Comparison of ENCODE assay signal across 17 cellular contexts in the genomic region with DNA sequence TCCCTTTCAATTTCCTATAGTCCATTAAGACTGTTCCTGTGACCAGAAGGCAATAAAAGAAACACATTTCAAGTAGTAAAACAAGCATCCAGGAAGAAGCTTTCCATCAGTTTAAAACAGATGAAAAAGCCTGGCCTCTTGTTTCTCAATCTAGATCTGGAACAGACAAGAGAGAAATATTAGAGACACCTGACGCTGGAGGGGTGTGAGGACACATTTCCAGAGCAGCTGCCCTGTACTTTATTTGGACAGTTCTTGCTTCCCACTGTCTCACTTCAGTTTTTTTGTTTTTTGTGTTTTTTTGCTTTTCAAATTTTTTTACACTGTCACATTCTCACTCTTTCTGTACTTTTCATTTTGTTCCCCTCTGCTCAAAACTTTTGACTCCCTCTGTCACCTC. TPM values are rescaled to one million over a fixed set of nuclear protein-coding genes. Genes with fewer than 3 reads are reported as not detected.
DNase-seq lines count a peak whose midpoint lies in the region; ATAC-seq and TF ChIP-seq lines count a peak whose summit lies in the region.
"Had no signal": no experiment of that assay in that cellular context is flagged by ENCODE, and none has a peak within 500 bp of the region (broad histone marks: within the 10 kb centered on the region; RNA-seq: fewer than 3 reads in every experiment).

No MANE protein-coding gene starts in this region.

- H3K4me1 Mint-ChIP-seq in activated T-cell treated with anti-CD3 and anti-CD28 coated beads, Interleukin-2, amount 50 U/mL, for 24 hours (ENCODE audit: low read depth) = peaks cover 6% of the 10 kb centered on the region

- H3K4me3 ChIP-seq in OCI-LY3 (ENCODE audit: low read length) = no peak overlapping the region
- no peak overlapping the region for H3K4me3 ChIP-seq in right cardiac atrium (ENCODE audit: low read length)
- H3K4me3 ChIP-seq in gastroesophageal sphincter = no peak overlapping the region
- H3K4me3 ChIP-seq: BLaER1, HAP-1 had no signal

- no peak for TF ChIP-seq POLR2A in gastroesophageal sphincter (IDR thresholded peaks at IDR 0.05)

- H3K27me3 ChIP-seq in OCI-LY3 (ENCODE audit: low read depth, low read length) = no peaks in the 10 kb centered on the region
- no peaks in the 10 kb centered on the region for H3K27me3 ChIP-seq in right cardiac atrium (ENCODE audit: control insufficient read depth, insufficient read depth)
- H3K27me3 ChIP-seq in gastroesophageal sphincter = no peaks in the 10 kb centered on the region
- H3K27me3 ChIP-seq: BLaER1 had no signal

- no peak overlapping the region for H3K27ac ChIP-seq in OCI-LY3 (ENCODE audit: low read length)
- no peak overlapping the region for H3K27ac ChIP-seq in right cardiac atrium (ENCODE audit: low read length)
- H3K27ac ChIP-seq in gastroesophageal sphincter = no peak overlapping the region
- H3K27ac ChIP-seq: BLaER1, HL-60 had no signal

- WGBS in right cardiac atrium = 83% methylated on average over 1 of the region's 1 CpG
- WGBS in gastroesophageal sphincter (ENCODE audit: low coverage in 1 of 2), 2 donors = 67% methylated on average over 1 of the region's 1 CpG

- H3K4me3 Mint-ChIP-seq in activated T-cell treated with anti-CD3 and anti-CD28 coated beads, Interleukin-2, amount 50 U/mL, for 24 hours = no peak overlapping the region
- H3K4me3 Mint-ChIP-seq: CD14-positive monocyte; CD4-positive, alpha-beta memory T cell had no signal

- H3K36me3 ChIP-seq in OCI-LY3 (replicated peaks; ENCODE audit: low read depth, low read length) (no peaks in the 10 kb centered on the region), gastroesophageal sphincter (no peaks in the 10 kb centered on the region)
- H3K36me3 ChIP-seq: BLaER1, HAP-1 had no signal

- no peak overlapping the region for H3K9ac ChIP-seq in OCI-LY3 (ENCODE audit: low read length)
- H3K9ac ChIP-seq: BLaER1 had no signal

- H3K27ac Mint-ChIP-seq in activated T-cell treated with anti-CD3 and anti-CD28 coated beads, Interleukin-2, amount 50 U/mL, for 24 hours = no peak overlapping the region
- H3K27ac Mint-ChIP-seq: CD14-positive monocyte; CD4-positive, alpha-beta memory T cell had no signal

- H2AFZ ChIP-seq in OCI-LY3 (ENCODE audit: low read depth, low read length) = no peak overlapping the region

- intact Hi-C loops in sciatic nerve (cut with DNase I) = no loop called here
- intact Hi-C loops in right cardiac atrium (cut with DNase I) = no loop called here

- peaks cover 13% of the 10 kb centered on the region for H3K9me3 Mint-ChIP-seq in activated T-cell treated with anti-CD3 and anti-CD28 coated beads, Interleukin-2, amount 50 U/mL, for 24 hours

- no peaks in the 10 kb centered on the region for H3K79me2 ChIP-seq in OCI-LY3 (ENCODE audit: low read length)

- no peak for TF ChIP-seq EP300 in gastroesophageal sphincter (IDR thresholded peaks at IDR 0.05)

- H3K27me3 Mint-ChIP-seq in activated T-cell treated with anti-CD3 and anti-CD28 coated beads, Interleukin-2, amount 50 U/mL, for 24 hours = peaks cover 59% of the 10 kb centered on the region

- no peaks in the 10 kb centered on the region for H4K20me1 ChIP-seq in OCI-LY3 (ENCODE audit: insufficient read depth, low read length)
- H4K20me1 ChIP-seq: BLaER1 had no signal

- peak overlapping the region; percentile 32; the same call in 1 of the 2 replicates for H3K4me2 ChIP-seq in OCI-LY3 (ENCODE audit: low read length)
- H3K4me2 ChIP-seq: BLaER1 had no signal

- no peaks in the 10 kb centered on the region for H3K36me3 Mint-ChIP-seq in activated T-cell treated with anti-CD3 and anti-CD28 coated beads, Interleukin-2, amount 50 U/mL, for 24 hours (ENCODE audit: low read depth)
- H3K36me3 Mint-ChIP-seq: CD14-positive monocyte had no signal

- H3K9me3 ChIP-seq in OCI-LY3 (ENCODE audit: insufficient read depth, low read length) (no peaks in the 10 kb centered on the region), right cardiac atrium (ENCODE audit: control insufficient read depth, low read length) (no peaks in the 10 kb centered on the region), gastroesophageal sphincter (peaks cover 0 to 17% (median 0%) of the 10 kb centered on the region in 3 donors)
- H3K9me3 ChIP-seq: HAP-1 had no signal

- peak; percentile 13 for DNase-seq in myocyte (ENCODE audit: low read depth)
- no peak for DNase-seq in sciatic nerve (ENCODE audit: low spot score)
- no peak for DNase-seq in activated T-cell treated with anti-CD3 and anti-CD28 coated beads, Interleukin-2, amount 50 U/mL, for 24 hours
- no peak for DNase-seq in right cardiac atrium
- DNase-seq: 8988T; Calu3; CD4-positive, alpha-beta memory T cell; DMS79 treated with DMSO at 0.1 percent for 48 hours; GF-D8 had no signal

- ATAC-seq in HG02885 (IDR thresholded peaks at IDR 0.05; ENCODE audit: poor library complexity, unreplicated experiment) (peak; percentile 4), sciatic nerve (peak; percentile 53), HG03175 (IDR thresholded peaks at IDR 0.05; ENCODE audit: unreplicated experiment) (no peak), right cardiac atrium (no peak), gastroesophageal sphincter (no peak)

- TF ChIP-seq CTCF in OCI-LY3 (IDR thresholded peaks at IDR 0.05; ENCODE audit: low read depth, low read length) (no peak), gastroesophageal sphincter (IDR thresholded peaks at IDR 0.05) (no peak)

- H3K4me1 ChIP-seq in OCI-LY3 (ENCODE audit: low read length) (peaks cover 30% of the 10 kb centered on the region), right cardiac atrium (ENCODE audit: control insufficient read depth, insufficient read depth, low read length) (no peaks in the 10 kb centered on the region), gastroesophageal sphincter (no peaks in the 10 kb centered on the region)
- H3K4me1 ChIP-seq: HAP-1 had no signal

RNA-seq across cellular contexts. Expression of a gene that starts 54.3 kb away (rescaled TPM):
- total RNA-seq in myocyte (45.6 and 52.5 TPM in 2 replicates), sciatic nerve (47.2 TPM), right cardiac atrium (10 to 100 TPM; 27.6 to 33.9 (median 31.6) TPM), gastroesophageal sphincter (10 to 100 TPM; 27.2 to 49.1 (median 30.1) TPM)
- polyA plus RNA-seq in myocyte (2012) = 57.4 TPM
- polyA plus RNA-seq in right cardiac atrium = 13.9 TPM

Comparison
In these comparisons a context has a peak if more than half of its experiments do, and no peak if none do; other contexts are left out.
1. ATAC-seq: peak in HG02885 (single experiment) and sciatic nerve (single experiment); none in HG03175 (single experiment), right cardiac atrium (0 of 2) and gastroesophageal sphincter (single experiment).